In genomic region chr19:37468961-37469777, GRCh38 we compare ENCODE assay signal across 8 cellular contexts.
A peak's percentile ranks its signal among the peaks of the same experiment; 100 is the strongest.
DNase-seq lines count a peak whose midpoint lies in the region; ATAC-seq, FAIRE-seq and TF ChIP-seq lines count a peak whose summit lies in the region.

TSS of gene ZNF570 (plus strand) at chr19:37469356. CDS start at chr19:37470355, 999 bp downstream.

- peaks cover 47% of the 10 kb centered on the region for H3K36me3 Mint-ChIP-seq in nephron (ENCODE audit: low read depth)

- TF ChIP-seq EP300 in Ishikawa (IDR thresholded peaks at IDR 0.05; ENCODE audit: borderline replicate concordance) = no peak

- H3K9me3 Mint-ChIP-seq in nephron = peaks cover 32% of the 10 kb centered on the region

- peaks cover 32% of the 10 kb centered on the region for H3K4me1 Mint-ChIP-seq in nephron

- ATAC-seq in GM21367 (IDR thresholded peaks at IDR 0.05; ENCODE audit: unreplicated experiment) = peak; percentile 33

- no peak for TF ChIP-seq RAD21 in Ishikawa (IDR thresholded peaks at IDR 0.05; ENCODE audit: low read depth)

- peak; percentile 32 for DNase-seq in COLO829 (ENCODE audit: low spot score)
- DNase-seq in RCC 7860 (ENCODE audit: low spot score) = peak; percentile 23
- DNase-seq in activated T-helper 9 cell treated with anti-CD3 and anti-CD28 coated beads, Interleukin-2, amount 50 U/mL, for 16 hours (ENCODE audit: low read depth) = peak; percentile 80
- peak; percentile 91 for DNase-seq in fibroblast of pulmonary artery (ENCODE audit: low read depth)
- DNase-seq in stimulated activated naive CD4-positive, alpha-beta T cell treated with Interleukin-2 at 50 U/mL for 16 hours (lab: John Stamatoyannopoulos, UW) = peak; percentile 88

- no peak for TF ChIP-seq CTCF in fibroblast of pulmonary artery (IDR thresholded peaks at IDR 0.05; ENCODE audit: low read length, missing control alignments)
- TF ChIP-seq CTCF in nephron (IDR thresholded peaks at IDR 0.05; ENCODE audit: unreplicated experiment in 3 of 3) = no peak

- peak within 1 kb of the TSS; percentile 95 to 96 (median 96) for H3K27ac Mint-ChIP-seq in nephron

- peak within 1 kb of the TSS; percentile 98 for H3K4me3 ChIP-seq in fibroblast of pulmonary artery (replicated peaks; ENCODE audit: low read depth, low read length)

- H3K27me3 Mint-ChIP-seq in nephron (ENCODE audit: low read depth) = no peaks in the 10 kb centered on the region

- H3K4me3 Mint-ChIP-seq in nephron = peak within 1 kb of the TSS; percentile 95 to 99 (median 99)

- no peak for FAIRE-seq in RCC 7860 (lab: Jason Lieb, UNC)

TF ChIP-seq in Ishikawa, 13 proteins besides CTCF, POLR2A, EP300 and RAD21:
- TF ChIP-seq USF1 (IDR thresholded peaks at IDR 0.05) = no peak
- TF ChIP-seq TEAD4 (IDR thresholded peaks at IDR 0.05) = no peak
- TF ChIP-seq NFIC (IDR thresholded peaks at IDR 0.05) = no peak
- peak; percentile 64; the same call in 1 of the 2 replicates for TF ChIP-seq MAX (IDR thresholded peaks at IDR 0.05)
- TF ChIP-seq TAF1 (IDR thresholded peaks at IDR 0.05; ENCODE audit: low read depth) = no peak
- no peak for TF ChIP-seq YY1 (IDR thresholded peaks at IDR 0.05; ENCODE audit: low read depth)
- TF ChIP-seq EGR1 (IDR thresholded peaks at IDR 0.05) = 0 out of 2 replicates have a peak, but pooled peaks have one; percentile 24
- no peak for TF ChIP-seq CEBPB (IDR thresholded peaks at IDR 0.05)
- TF ChIP-seq ZBTB7A (IDR thresholded peaks at IDR 0.05; ENCODE audit: low read depth) = no peak

Comparison
In these comparisons a context has a peak if more than half of its experiments do, and no peak if none do; other contexts are left out.
1. Peak in every context shown above with its lines: DNase-seq, ATAC-seq and H3K4me3 ChIP-seq.
2. DNase-seq: peak in every context shown above with its lines; median percentile 91 in fibroblast of pulmonary artery; 88 in stimulated activated naive CD4-positive, alpha-beta T cell treated with Interleukin-2 at 50 U/mL for 16 hours; 80 in activated T-helper 9 cell treated with anti-CD3 and anti-CD28 coated beads, Interleukin-2, amount 50 U/mL, for 16 hours; 32 in COLO829; 23 in RCC 7860.